Comparison of ENCODE assay signal across 1 cellular context in genomic region chr3:147395975-147396708, GRCh38.
TF ChIP-seq lines count a peak whose summit lies in the region.

No MANE protein-coding gene starts in this region.

TF ChIP-seq in IMR-90, 13 proteins besides CTCF, POLR2A, EP300 and RAD21 (continued from another document):
- TF ChIP-seq, protein P1, sequence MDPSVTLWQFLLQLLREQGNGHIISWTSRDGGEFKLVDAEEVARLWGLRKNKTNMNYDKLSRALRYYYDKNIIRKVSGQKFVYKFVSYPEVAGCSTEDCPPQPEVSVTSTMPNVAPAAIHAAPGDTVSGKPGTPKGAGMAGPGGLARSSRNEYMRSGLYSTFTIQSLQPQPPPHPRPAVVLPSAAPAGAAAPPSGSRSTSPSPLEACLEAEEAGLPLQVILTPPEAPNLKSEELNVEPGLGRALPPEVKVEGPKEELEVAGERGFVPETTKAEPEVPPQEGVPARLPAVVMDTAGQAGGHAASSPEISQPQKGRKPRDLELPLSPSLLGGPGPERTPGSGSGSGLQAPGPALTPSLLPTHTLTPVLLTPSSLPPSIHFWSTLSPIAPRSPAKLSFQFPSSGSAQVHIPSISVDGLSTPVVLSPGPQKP (IDR thresholded peaks at IDR 0.05; ENCODE audit: borderline replicate concordance, low read depth, low read length): no peak
- TF ChIP-seq RCOR1 (IDR thresholded peaks at IDR 0.05; ENCODE audit: insufficient replicate concordance, low read length): no peak
